ENCODE assay signal across 16 cellular contexts in the genomic region with DNA sequence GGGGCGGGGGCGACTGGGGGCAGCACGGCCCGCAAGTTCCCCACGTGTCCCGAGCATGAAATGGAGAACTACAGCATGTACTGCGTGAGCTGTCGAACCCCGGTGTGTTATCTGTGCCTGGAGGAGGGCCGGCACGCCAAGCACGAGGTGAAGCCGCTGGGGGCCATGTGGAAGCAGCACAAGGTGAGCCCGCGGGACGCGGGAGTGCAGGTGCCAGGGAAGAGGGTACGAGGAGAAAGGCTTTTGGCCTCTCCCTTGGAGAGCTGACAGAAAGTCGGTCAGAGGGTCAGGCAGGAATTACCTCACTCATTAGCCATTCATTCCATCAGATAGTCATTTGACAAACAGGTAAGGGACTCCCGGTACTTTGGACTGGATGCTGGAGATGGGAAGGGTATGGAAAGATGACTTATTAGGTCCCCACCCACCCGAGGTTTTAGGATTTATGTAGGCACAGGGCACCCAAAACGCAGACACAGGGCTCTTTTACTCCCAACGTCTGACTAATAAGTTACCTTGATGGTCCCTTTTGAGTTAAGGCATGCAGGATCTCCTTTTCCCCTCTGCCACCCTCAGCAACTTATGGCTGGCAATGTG. TPM values are rescaled to one million over a fixed set of nuclear protein-coding genes. Genes with fewer than 3 reads are reported as not detected.
A peak's percentile ranks its signal among the peaks of the same experiment; 100 is the strongest.
DNase-seq lines count a peak whose midpoint lies in the region; ATAC-seq and TF ChIP-seq lines count a peak whose summit lies in the region.
"Had no signal": no experiment of that assay in that cellular context is flagged by ENCODE, and none has a peak within 500 bp of the region (broad histone marks: within the 10 kb centered on the region; RNA-seq: fewer than 3 reads in every experiment).

No MANE protein-coding gene starts in this region.

- H3K4me3 Mint-ChIP-seq in CD8-positive, alpha-beta T cell, result peak overlapping the region; percentile 33
- peak overlapping the region; percentile 28 for H3K4me3 Mint-ChIP-seq in mesothelial cell of epicardium
- no peak overlapping the region for H3K4me3 Mint-ChIP-seq in osteocyte (ENCODE audit: unreplicated experiment)

- no peaks in the 10 kb centered on the region for H4K20me1 ChIP-seq in GM23248 (ENCODE audit: insufficient read depth)

- no peaks in the 10 kb centered on the region for H3K36me3 ChIP-seq in CD8-positive, alpha-beta T cell (ENCODE audit: insufficient read depth, low read length)
- no peaks in the 10 kb centered on the region for H3K36me3 ChIP-seq in HEK293 (ENCODE audit: control insufficient read depth in 2 of 2, insufficient read depth in 1 of 2, low read length in 2 of 2)
- H3K36me3 ChIP-seq in GM23248 (ENCODE audit: low read depth), result no peaks in the 10 kb centered on the region
- H3K36me3 ChIP-seq: SJSA1 had no signal

- no peak overlapping the region for H2AFZ ChIP-seq in GM23248

- H3K36me3 Mint-ChIP-seq in CD8-positive, alpha-beta T cell, result no peaks in the 10 kb centered on the region
- H3K36me3 Mint-ChIP-seq in mesothelial cell of epicardium, result no peaks in the 10 kb centered on the region
- H3K36me3 Mint-ChIP-seq in osteocyte (ENCODE audit: unreplicated experiment), result no peaks in the 10 kb centered on the region
- H3K36me3 Mint-ChIP-seq: CD14-positive monocyte had no signal

- H3K4me1 Mint-ChIP-seq in CD8-positive, alpha-beta T cell (ENCODE audit: low read depth), result peaks cover 16% of the 10 kb centered on the region
- H3K4me1 Mint-ChIP-seq in mesothelial cell of epicardium, result peaks cover 11% of the 10 kb centered on the region
- peaks cover 23% of the 10 kb centered on the region for H3K4me1 Mint-ChIP-seq in osteocyte (ENCODE audit: unreplicated experiment)

- H3K4me2 ChIP-seq in GM23248 (ENCODE audit: unreplicated experiment), result no peak overlapping the region

- no peaks in the 10 kb centered on the region for H3K9me3 Mint-ChIP-seq in CD8-positive, alpha-beta T cell
- no peaks in the 10 kb centered on the region for H3K9me3 Mint-ChIP-seq in mesothelial cell of epicardium
- H3K9me3 Mint-ChIP-seq in osteocyte (ENCODE audit: unreplicated experiment), result no peaks in the 10 kb centered on the region

- H3K4me3 ChIP-seq in CD8-positive, alpha-beta T cell (ENCODE audit: low read depth, low read length), result no peak overlapping the region
- H3K4me3 ChIP-seq in HEK293 (ENCODE audit: low read depth, low read length) (no peak overlapping the region), GM23248 (no peak overlapping the region)
- H3K4me3 ChIP-seq: SJSA1 had no signal

- no peak for TF ChIP-seq CTCF in CD8-positive, alpha-beta T cell (IDR thresholded peaks at IDR 0.05)
- no peak for TF ChIP-seq CTCF in HEK293 (tag by site-specific recombination; IDR thresholded peaks at IDR 0.05)
- no peak for TF ChIP-seq CTCF in mesothelial cell of epicardium (IDR thresholded peaks at IDR 0.05; ENCODE audit: unreplicated experiment)
- no peak for TF ChIP-seq CTCF in osteocyte (IDR thresholded peaks at IDR 0.05)

- H3K9me3 ChIP-seq in CD8-positive, alpha-beta T cell (ENCODE audit: low read length), result no peaks in the 10 kb centered on the region
- H3K9me3 ChIP-seq in HEK293 (ENCODE audit: control insufficient read depth, insufficient read depth, low read depth, low read length), result no peaks in the 10 kb centered on the region
- no peaks in the 10 kb centered on the region for H3K9me3 ChIP-seq in GM23248 (ENCODE audit: low read depth)
- H3K9me3 ChIP-seq: SJSA1 had no signal

- H3K9me2 ChIP-seq in GM23248 (ENCODE audit: insufficient read depth), result no peaks in the 10 kb centered on the region

- H3K27me3 Mint-ChIP-seq in CD8-positive, alpha-beta T cell (ENCODE audit: low read depth), result peaks cover 48% of the 10 kb centered on the region
- H3K27me3 Mint-ChIP-seq in mesothelial cell of epicardium (ENCODE audit: low read depth), result peaks cover 80% of the 10 kb centered on the region
- peaks cover 2% of the 10 kb centered on the region for H3K27me3 Mint-ChIP-seq in osteocyte (ENCODE audit: unreplicated experiment)

- H3K79me2 ChIP-seq in GM23248 (ENCODE audit: insufficient read depth), result no peaks in the 10 kb centered on the region

- no peak overlapping the region for H3K27ac ChIP-seq in CD8-positive, alpha-beta T cell (ENCODE audit: low read depth, low read length)
- no peak overlapping the region for H3K27ac ChIP-seq in HEK293 (ENCODE audit: extremely low read depth, low read depth, low read length)
- H3K27ac ChIP-seq in GM23248, result no peak overlapping the region
- H3K27ac ChIP-seq: RWPE1, SJSA1 had no signal

- H3K27ac Mint-ChIP-seq in CD8-positive, alpha-beta T cell, result no peak overlapping the region
- H3K27ac Mint-ChIP-seq in mesothelial cell of epicardium (no peak overlapping the region), osteocyte (ENCODE audit: unreplicated experiment) (no peak overlapping the region)
- H3K27ac Mint-ChIP-seq: CD14-positive monocyte had no signal

- no peaks in the 10 kb centered on the region for H3F3A ChIP-seq in GM23248 (ENCODE audit: insufficient read depth)

- no peak for DNase-seq in CD8-positive, alpha-beta T cell
- DNase-seq in mesothelial cell of epicardium (ENCODE audit: low spot score in 2 of 2, unreplicated experiment in 2 of 2), result no peak
- DNase-seq in osteocyte (ENCODE audit: extremely low spot score, unreplicated experiment), result peak; percentile 83
- no peak for DNase-seq in occipital lobe (lab: John Stamatoyannopoulos, UW)
- no peak for DNase-seq in GM23248
- DNase-seq: NCI-H1417 treated with DMSO at 0.1 percent for 48 hours, NCI-H2029, NCI-H2171 treated with DMSO at 0.1 percent for 48 hours, NCI-H774, PC-3 had no signal

- WGBS in GM23248 (ENCODE audit: low coverage in 1 of 2, low lambda C conversion rate in 2 of 2, missing lambda C conversion rate in 2 of 2), 2 experiments, result 17 to 21% methylated on average over 20 to 23 of the region's 23 CpGs

- peaks cover 22% of the 10 kb centered on the region for H3K27me3 ChIP-seq in CD8-positive, alpha-beta T cell (ENCODE audit: insufficient read depth, low read length)
- H3K27me3 ChIP-seq in GM23248 (replicated peaks; ENCODE audit: insufficient read depth), result peaks cover 47% of the 10 kb centered on the region

- no peak overlapping the region for H3K9ac ChIP-seq in GM23248

- H3K4me1 ChIP-seq in CD8-positive, alpha-beta T cell (ENCODE audit: insufficient read depth, low read length), result no peaks in the 10 kb centered on the region
- H3K4me1 ChIP-seq in HEK293 (ENCODE audit: control insufficient read depth, insufficient read depth, low read length) (peaks cover 4% of the 10 kb centered on the region), GM23248 (ENCODE audit: insufficient read depth) (0 out of 2 replicates have a peak, but pooled peaks cover 3% of the 10 kb centered on the region)

- in situ Hi-C loops in GM23248 (cut with MboI), result no loop called here

- ATAC-seq in CD8-positive, alpha-beta T cell, result no peak
- ATAC-seq in GM21528 (IDR thresholded peaks at IDR 0.05; ENCODE audit: low FRiP score, unreplicated experiment), result no peak
- ATAC-seq: PC-3 had no signal

- CTCF ChIA-PET in CD8-positive, alpha-beta T cell (lab: Charles Lee), result no interaction called here
- CTCF ChIA-PET in HEK293 (lab: Yijun Ruan, JAX), result no interaction called here

- intact Hi-C loops in CD8-positive, alpha-beta T cell (cut with DNase I, micrococcal nuclease), result no loop called here

- POLR2A ChIA-PET in CD8-positive, alpha-beta T cell (lab: Charles Lee), result no interaction called here
- POLR2A ChIA-PET in HEK293 (lab: Yijun Ruan, JAX), result no interaction called here

TF ChIP-seq in HEK293, 187 proteins besides CTCF, POLR2A, EP300 and RAD21:
- TF ChIP-seq YY2 (tag by site-specific recombination; IDR thresholded peaks at IDR 0.05) (no peak), ZNF24 (tag by site-specific recombination; IDR thresholded peaks at IDR 0.05) (no peak), SCRT1 (tag by site-specific recombination; IDR thresholded peaks at IDR 0.05; ENCODE audit: borderline replicate concordance) (no peak), ZFHX2 (tag by site-specific recombination; conservative IDR thresholded peaks at IDR 0.05) (0 out of 2 replicates have a peak, but pooled peaks have one; percentile 9), ZNF175 (tag by site-specific recombination; IDR thresholded peaks at IDR 0.05) (no peak), ZNF423 (tag by site-specific recombination; IDR thresholded peaks at IDR 0.05) (no peak), SETDB1 (IDR thresholded peaks at IDR 0.05; ENCODE audit: insufficient read length, low read length) (no peak)
TF ChIP-seq in HEK293: peak in this region for 1.

RNA-seq across cellular contexts. Expression of a gene that starts 2.1 kb away (rescaled TPM):
- total RNA-seq in CD8-positive, alpha-beta T cell, result not detected
- total RNA-seq in mesothelial cell of epicardium, result 0.04 to 0.09 TPM (median 0.07 TPM) in 3 replicates
- 0.32 and 0.39 TPM in 2 replicates for total RNA-seq in osteocyte
- total RNA-seq in occipital lobe, result 44.9 TPM
- not detected in 2 replicates for total RNA-seq in GM23248 (2014; rRNA removed; shearing (Covaris generic))
- not detected in 2 replicates for polyA plus RNA-seq in GM23248 (2016; fragmentation: Nextera tagmentation; extraction: Ambion mirVana)
- total RNA-seq: H7, PC-3 had no signal
- polyA plus RNA-seq: CD14-positive monocyte had no signal

Comparison
In these comparisons a context has a peak if more than half of its experiments do, and no peak if none do; other contexts are left out.
1. RNA of a gene that starts 2.1 kb away (total RNA-seq): 44.9 TPM in occipital lobe (single experiment); 0.32 to 0.39 TPM in osteocyte, 0.04 to 0.09 TPM in mesothelial cell of epicardium, not detected in CD8-positive, alpha-beta T cell and not detected in GM23248; every median in the first group is over 10 times any median in the second.